Comparison of ENCODE assay signal across 30 cellular contexts in genomic region chrX:149683966-149684730, GRCh38. TPM values are rescaled to one million over a fixed set of nuclear protein-coding genes. Genes with fewer than 3 reads are reported as not detected.
"Had no signal": no experiment of that assay in that cellular context is flagged by ENCODE, and none has a peak within 500 bp of the region (broad histone marks: within the 10 kb centered on the region; RNA-seq: fewer than 3 reads in every experiment).

No MANE protein-coding gene starts in this region.

- H3K27ac ChIP-seq: dorsolateral prefrontal cortex, epithelial cell of prostate, gastrocnemius medialis, heart left ventricle, psoas muscle, sigmoid colon, testis, tibial artery, upper lobe of left lung had no signal

- H2AFZ ChIP-seq: hepatocyte had no signal

- H3K4me3 ChIP-seq: dorsolateral prefrontal cortex, gastrocnemius medialis, heart left ventricle, hepatocyte, lung, mucosa of descending colon, psoas muscle, sigmoid colon, testis, tibial artery, upper lobe of left lung had no signal

- H3K27me3 ChIP-seq: hepatocyte, sigmoid colon, testis, tibial artery, upper lobe of left lung had no signal

- DNase-seq: dorsolateral prefrontal cortex; effector CD4-positive, alpha-beta T cell; foreskin fibroblast; gastrocnemius medialis; heart left ventricle; kidney; mucosa of descending colon; naive B cell; nucleus accumbens; psoas muscle; right cardiac atrium; sigmoid colon; stimulated activated CD4-positive, alpha-beta T cell treated with anti-CD3 and anti-CD28 coated beads, Interleukin-2, amount 100 ng/mL, for 24 hours; stimulated activated CD4-positive, alpha-beta T cell treated with anti-CD3 and anti-CD28 coated beads, Interleukin-4, amount 100 ng/mL, for 4 hours; stimulated activated naive CD8-positive, alpha-beta T cell treated with anti-CD3 and anti-CD28 coated beads, Interleukin-15, Interleukin-2, amounts not matched to agents 100 U/mL and 50 U/mL, for 24 hours; substantia nigra; testis; tibial artery had no signal

- H3K9me3 ChIP-seq: gastrocnemius medialis, heart left ventricle, mucosa of descending colon, psoas muscle, sigmoid colon, testis, tibial artery, upper lobe of left lung had no signal

- H3K36me3 ChIP-seq: gastrocnemius medialis, heart left ventricle, sigmoid colon, tibial artery, upper lobe of left lung had no signal

- H3K79me2 ChIP-seq: hepatocyte had no signal

- H3K4me1 ChIP-seq: gastrocnemius medialis, heart left ventricle, psoas muscle, sigmoid colon, testis, tibial artery, upper lobe of left lung had no signal

- H3K4me2 ChIP-seq: hepatocyte had no signal

RNA-seq across cellular contexts. Expression of gene MAGEA11, which starts 27.7 kb away (rescaled TPM):
- total RNA-seq: dorsolateral prefrontal cortex; esophagus mucosa; gastrocnemius medialis; heart left ventricle; hepatocyte; kidney; left lobe of liver; liver; lung; mesothelial cell of epicardium; mucosa of descending colon; natural killer cell treated with Interleukin-12 subunit alpha and Interleukin-12 subunit beta and Interleukin-15 and Interleukin-18, amount 100 ng/mL, for 72 hours; osteocyte; psoas muscle; renal cortical epithelial cell; right cardiac atrium; sigmoid colon; skeletal muscle tissue; upper lobe of left lung had no signal
- polyA plus RNA-seq: heart left ventricle, hepatocyte, liver, lung, psoas muscle, right cardiac atrium, sigmoid colon had no signal
